14 cellular contexts compared by ENCODE assay signal in the genomic region with DNA sequence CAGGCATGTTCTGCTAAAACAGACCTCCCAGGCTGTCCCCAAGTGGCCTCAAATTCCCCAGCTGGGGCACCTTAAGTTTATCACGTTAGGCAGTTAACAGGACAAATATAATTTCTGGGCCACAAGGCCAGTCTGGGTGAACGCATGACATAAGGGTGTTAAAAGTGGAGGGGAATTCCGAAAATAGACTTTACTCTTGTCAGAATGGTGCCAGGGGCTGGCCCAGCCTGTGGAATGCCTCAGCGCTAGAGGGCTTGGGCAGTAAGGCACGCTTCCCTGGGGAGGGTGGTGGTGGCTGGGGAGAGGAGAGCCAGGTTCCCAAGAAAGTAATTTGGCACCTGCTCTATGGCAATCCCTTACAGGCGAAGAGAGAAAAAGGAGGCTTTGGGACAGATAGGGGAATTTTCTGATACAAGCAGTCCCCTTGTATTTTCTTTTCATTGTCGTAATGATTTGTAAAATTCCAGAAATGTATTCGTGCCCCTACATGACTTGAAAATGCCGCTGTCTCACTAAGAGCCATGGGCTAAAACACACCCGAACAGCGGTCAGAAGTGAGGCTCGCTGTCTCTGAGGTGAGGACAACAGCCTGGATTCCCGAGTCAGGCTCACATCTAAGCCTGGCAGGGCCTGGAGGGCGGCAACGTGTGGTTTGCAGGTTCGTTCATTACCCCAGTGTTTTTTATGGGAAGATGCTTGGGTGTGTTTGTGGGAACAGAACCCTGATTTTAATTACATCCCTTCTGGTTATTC.
DNase-seq lines count a peak whose midpoint lies in the region; ATAC-seq lines count a peak whose summit lies in the region.
"Had no signal": no experiment of that assay in that cellular context is flagged by ENCODE, and none has a peak within 500 bp of the region (broad histone marks: within the 10 kb centered on the region; RNA-seq: fewer than 3 reads in every experiment).

No MANE protein-coding gene starts in this region.

- H3K4me3 ChIP-seq in right cardiac atrium (ENCODE audit: low read length) (no peak overlapping the region), skeletal muscle tissue (ENCODE audit: low read length in 3 of 3) (peak overlapping the region in 1 of 3 donors; percentile 8)
- H3K4me3 ChIP-seq: transverse colon had no signal

- H3K27ac Mint-ChIP-seq in T-helper 17 cell = peak overlapping the region; percentile 77
- H3K27ac Mint-ChIP-seq: T-helper 2 cell treated with Interferon-gamma antibody and Interleukin-4, amounts not matched to agents 5 μg/mL and 100 μg/mL, for 36 hours had no signal

- H3K4me1 ChIP-seq in right cardiac atrium (ENCODE audit: control insufficient read depth, insufficient read depth, low read length) (peaks cover 3% of the 10 kb centered on the region), skeletal muscle tissue (ENCODE audit: control insufficient read depth in 3 of 3, insufficient read depth in 3 of 3, low read length in 3 of 3) (peaks cover 12 to 19% (median 17%) of the 10 kb centered on the region in 3 donors)
- H3K4me1 ChIP-seq: transverse colon had no signal

- peaks cover 7% of the 10 kb centered on the region for H3K4me1 Mint-ChIP-seq in T-helper 17 cell
- H3K4me1 Mint-ChIP-seq in activated T-cell treated with anti-CD3 and anti-CD28 coated beads, Interleukin-2, amount 50 U/mL, for 4 hours (ENCODE audit: low read depth) = peaks cover 7% of the 10 kb centered on the region

- H3K27ac ChIP-seq in right cardiac atrium (ENCODE audit: low read length) (peak overlapping the region; percentile 1), skeletal muscle tissue (ENCODE audit: low read depth, low read length) (peak overlapping the region; percentile 76)
- H3K27ac ChIP-seq: transverse colon had no signal

- H3K9me3 Mint-ChIP-seq in activated T-cell treated with anti-CD3 and anti-CD28 coated beads, Interleukin-2, amount 50 U/mL, for 4 hours = no peaks in the 10 kb centered on the region
- H3K9me3 Mint-ChIP-seq: T-helper 2 cell treated with Interferon-gamma antibody and Interleukin-4, amounts not matched to agents 5 μg/mL and 100 μg/mL, for 36 hours had no signal

- no peaks in the 10 kb centered on the region for H3K27me3 Mint-ChIP-seq in T-helper 17 cell
- no peaks in the 10 kb centered on the region for H3K27me3 Mint-ChIP-seq in activated T-cell treated with anti-CD3 and anti-CD28 coated beads, Interleukin-2, amount 50 U/mL, for 4 hours (ENCODE audit: low read depth)

- ATAC-seq in GM18867 (IDR thresholded peaks at IDR 0.05; ENCODE audit: unreplicated experiment) = peak; percentile 60
- ATAC-seq in T-helper 17 cell = no peak
- ATAC-seq in right cardiac atrium = peak; percentile 94 to 95
- no peak for ATAC-seq in activated T-cell treated with anti-CD3 and anti-CD28 coated beads, Interleukin-2, amount 50 U/mL, for 4 hours

- no peaks in the 10 kb centered on the region for H3K36me3 Mint-ChIP-seq in T-helper 17 cell (ENCODE audit: low read depth)
- no peaks in the 10 kb centered on the region for H3K36me3 Mint-ChIP-seq in activated T-cell treated with anti-CD3 and anti-CD28 coated beads, Interleukin-2, amount 50 U/mL, for 4 hours (ENCODE audit: insufficient read depth)

- H3K9ac ChIP-seq in skeletal muscle tissue (ENCODE audit: low read depth in 1 of 3, low read length in 3 of 3) = peak overlapping the region in 2 of 3 donors; percentile 27 to 50

- no peak overlapping the region for H3K4me3 Mint-ChIP-seq in T-helper 17 cell
- no peak overlapping the region for H3K4me3 Mint-ChIP-seq in activated T-cell treated with anti-CD3 and anti-CD28 coated beads, Interleukin-2, amount 50 U/mL, for 4 hours
- H3K4me3 Mint-ChIP-seq: T-helper 2 cell treated with Interferon-gamma antibody and Interleukin-4, amounts not matched to agents 5 μg/mL and 100 μg/mL, for 36 hours had no signal

- H3K27me3 ChIP-seq in right cardiac atrium (ENCODE audit: control insufficient read depth, insufficient read depth) (no peaks in the 10 kb centered on the region), skeletal muscle tissue (ENCODE audit: control insufficient read depth in 3 of 3, insufficient read depth in 3 of 3, low read length in 3 of 3) (no peaks in the 10 kb centered on the region)
- H3K27me3 ChIP-seq: BE2C, transverse colon had no signal

- intact Hi-C loops in right cardiac atrium (cut with DNase I) = loop anchor here in 1 of 4 donors (10.0 kb wide), 1 partner anchor 54 kb away; no protein-coding TSS in a partner anchor

- no peaks in the 10 kb centered on the region for H3K36me3 ChIP-seq in skeletal muscle tissue (ENCODE audit: control insufficient read depth in 3 of 3, insufficient read depth in 3 of 3, low read length in 3 of 3)
- H3K36me3 ChIP-seq: BE2C, transverse colon had no signal

- DNase-seq in T-helper 17 cell = no peak
- peak; percentile 51 to 74 (median 67) for DNase-seq in right cardiac atrium
- no peak for DNase-seq in activated T-cell treated with anti-CD3 and anti-CD28 coated beads, Interleukin-2, amount 50 U/mL, for 4 hours
- no peak for DNase-seq in HCEC 1CT
- no peak for DNase-seq in mesenteric fat pad (ENCODE audit: low spot score)
- DNase-seq: activated CD4-positive, alpha-beta T cell treated with anti-CD3 and anti-CD28 coated beads for 4 hours; BE2C; cortex of kidney; GOT3; NCI-H1694 treated with DMSO at 0.1 percent for 48 hours; transverse colon had no signal

- H3K9me3 ChIP-seq in T-helper 17 cell (ENCODE audit: control insufficient read depth, low read length, poor library complexity, severe bottlenecking) (no peaks in the 10 kb centered on the region), right cardiac atrium (ENCODE audit: control insufficient read depth, low read length) (no peaks in the 10 kb centered on the region), skeletal muscle tissue (ENCODE audit: control insufficient read depth in 3 of 3, low read length in 3 of 3) (no peaks in the 10 kb centered on the region)
- H3K9me3 ChIP-seq: BE2C, transverse colon had no signal

- WGBS in right cardiac atrium = 64% methylated on average over 16 of the region's 16 CpGs

Comparison
In these comparisons a context has a peak if more than half of its experiments do, and no peak if none do; other contexts are left out.
1. ATAC-seq: peak in GM18867 (single experiment) and right cardiac atrium (2 of 2); none in T-helper 17 cell (single experiment) and activated T-cell treated with anti-CD3 and anti-CD28 coated beads, Interleukin-2, amount 50 U/mL, for 4 hours (0 of 2).
2. DNase-seq: peak in right cardiac atrium (3 of 3); none in T-helper 17 cell (0 of 3), activated T-cell treated with anti-CD3 and anti-CD28 coated beads, Interleukin-2, amount 50 U/mL, for 4 hours (single experiment), HCEC 1CT (single experiment) and mesenteric fat pad (single experiment).